Comparison of ENCODE assay signal across 15 cellular contexts in the genomic region with DNA sequence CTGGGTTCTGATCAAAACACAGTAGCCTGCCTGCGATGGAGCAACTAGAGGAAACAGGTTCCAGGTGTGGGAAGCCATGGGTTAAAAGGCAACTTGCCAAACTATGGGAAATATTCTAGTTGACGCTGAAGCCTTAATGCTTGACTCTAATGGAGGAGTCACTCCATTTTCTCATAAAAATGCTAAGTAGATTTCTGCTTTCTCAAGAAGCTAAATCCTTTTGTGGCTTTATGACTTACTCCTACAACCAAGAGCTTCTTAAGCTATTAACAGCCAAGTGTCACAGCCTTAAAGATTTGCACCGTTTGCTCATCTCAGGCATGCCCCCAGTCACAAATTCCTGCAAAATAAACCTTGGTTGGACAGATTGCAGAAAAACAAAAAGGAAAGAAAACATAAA. TPM values are rescaled to one million over a fixed set of nuclear protein-coding genes. Genes with fewer than 3 reads are reported as not detected.
DNase-seq lines count a peak whose midpoint lies in the region; ATAC-seq and TF ChIP-seq lines count a peak whose summit lies in the region.
"Had no signal": no experiment of that assay in that cellular context is flagged by ENCODE, and none has a peak within 500 bp of the region (broad histone marks: within the 10 kb centered on the region; RNA-seq: fewer than 3 reads in every experiment).

No MANE protein-coding gene starts in this region.

- DNase-seq in activated CD4-positive, alpha-beta T cell treated with anti-CD3 and anti-CD28 coated beads for 36 hours, result no peak
- no peak for DNase-seq in activated CD4-positive, alpha-beta T cell treated with anti-CD3 and anti-CD28 coated beads for 4 hours
- DNase-seq in DMS79 treated with DMSO at 0.1 percent for 48 hours (lab: John Stamatoyannopoulos, UW), result peak; percentile 82
- no peak for DNase-seq in activated CD8-positive, alpha-beta T cell treated with anti-CD3 and anti-CD28 coated beads for 36 hours
- no peak for DNase-seq in naive thymus-derived CD8-positive, alpha-beta T cell
- DNase-seq in left ventricle myocardium superior, result no peak
- DNase-seq in DMS53 (lab: John Stamatoyannopoulos, UW), result no peak
- no peak for DNase-seq in mesenchymal stem cell
- DNase-seq: caudate nucleus, mesendoderm, NCI-H146, NCI-H345, uterus had no signal

- H3K9ac ChIP-seq in mesenchymal stem cell (ENCODE audit: low read length), result no peak overlapping the region
- H3K9ac ChIP-seq: neural progenitor cell had no signal

- no peak overlapping the region for H4K8ac ChIP-seq in mesenchymal stem cell (ENCODE audit: low read length)

- H3K14ac ChIP-seq in mesenchymal stem cell (ENCODE audit: low read length in 2 of 2), result no peak overlapping the region

- H3K4me1 Mint-ChIP-seq in activated CD4-positive, alpha-beta T cell treated with anti-CD3 and anti-CD28 coated beads for 36 hours, result peaks cover 87% of the 10 kb centered on the region
- peaks cover 80% of the 10 kb centered on the region for H3K4me1 Mint-ChIP-seq in activated CD8-positive, alpha-beta T cell treated with anti-CD3 and anti-CD28 coated beads for 36 hours (ENCODE audit: low read depth)
- H3K4me1 Mint-ChIP-seq in naive thymus-derived CD8-positive, alpha-beta T cell, result peaks cover 41 to 95% (median 92%) of the 10 kb centered on the region in 4 donors

- H3K4me3 Mint-ChIP-seq in activated CD4-positive, alpha-beta T cell treated with anti-CD3 and anti-CD28 coated beads for 36 hours, result no peak overlapping the region
- H3K4me3 Mint-ChIP-seq in activated CD8-positive, alpha-beta T cell treated with anti-CD3 and anti-CD28 coated beads for 36 hours, result no peak overlapping the region
- H3K4me3 Mint-ChIP-seq in naive thymus-derived CD8-positive, alpha-beta T cell, result peak overlapping the region in 8 of 10 donors; percentile 25 to 81 (median 62)
- H3K4me3 Mint-ChIP-seq: neural progenitor cell had no signal

- POLR2A ChIA-PET in activated CD4-positive, alpha-beta T cell treated with anti-CD3 and anti-CD28 coated beads for 36 hours (lab: Charles Lee), result interaction anchor here (0.6 to 1.0 kb wide), 2 partner anchors 12 to 29 kb away, joined by 4 to 5 read pairs; no protein-coding TSS in a partner anchor
- POLR2A ChIA-PET in activated CD8-positive, alpha-beta T cell treated with anti-CD3 and anti-CD28 coated beads for 36 hours (lab: Charles Lee), result interaction anchor here (0.7 to 2.2 kb wide), 11 partner anchors 10 to 86 kb away, joined by 3 to 10 read pairs (median 4); no protein-coding TSS in a partner anchor
- POLR2A ChIA-PET in naive thymus-derived CD8-positive, alpha-beta T cell (lab: Charles Lee), result interaction anchor here (0.7 to 1.9 kb wide), 8 partner anchors 11 to 90 kb away, joined by 3 to 14 read pairs (median 5); a partner anchor contains a TSS

- H3K4me2 ChIP-seq in mesenchymal stem cell (ENCODE audit: low read length, poor library complexity, severe bottlenecking), result no peak overlapping the region
- H3K4me2 ChIP-seq: neural progenitor cell had no signal

- no peak overlapping the region for H3K4me3 ChIP-seq in mesenchymal stem cell (ENCODE audit: insufficient read depth in 1 of 2, low read depth in 1 of 2, low read length in 2 of 2)
- H3K4me3 ChIP-seq: neural progenitor cell, uterus had no signal

- H3K36me3 Mint-ChIP-seq in activated CD4-positive, alpha-beta T cell treated with anti-CD3 and anti-CD28 coated beads for 36 hours (ENCODE audit: low read depth), result peaks cover 47% of the 10 kb centered on the region
- peaks cover 57% of the 10 kb centered on the region for H3K36me3 Mint-ChIP-seq in activated CD8-positive, alpha-beta T cell treated with anti-CD3 and anti-CD28 coated beads for 36 hours (ENCODE audit: low read depth)
- H3K36me3 Mint-ChIP-seq in naive thymus-derived CD8-positive, alpha-beta T cell, result peaks cover 0 to 13% (median 3%) of the 10 kb centered on the region in 3 donors
- H3K36me3 Mint-ChIP-seq: neural progenitor cell had no signal

- intact Hi-C loops in activated CD4-positive, alpha-beta T cell treated with anti-CD3 and anti-CD28 coated beads for 36 hours (cut with DNase I, micrococcal nuclease), result loop anchor here in 1 of 2 experiments (2.0 kb wide), 1 partner anchor 15 kb away; no protein-coding TSS in a partner anchor
- intact Hi-C loops in activated CD8-positive, alpha-beta T cell treated with anti-CD3 and anti-CD28 coated beads for 36 hours (cut with micrococcal nuclease), result loop anchor here (2.0 kb wide), 1 partner anchor 19 kb away; no protein-coding TSS in a partner anchor
- intact Hi-C loops in left ventricle myocardium superior (cut with micrococcal nuclease), result no loop called here

- no peaks in the 10 kb centered on the region for H3K9me3 ChIP-seq in mesenchymal stem cell (ENCODE audit: control insufficient read depth, low read length)
- H3K9me3 ChIP-seq: uterus had no signal

- no peaks in the 10 kb centered on the region for H3K36me3 ChIP-seq in mesenchymal stem cell (ENCODE audit: control insufficient read depth in 1 of 2, insufficient read depth in 2 of 2, low read depth in 1 of 2, low read length in 2 of 2)
- H3K36me3 ChIP-seq: neural progenitor cell, uterus had no signal

- H2BK15ac ChIP-seq in mesenchymal stem cell (ENCODE audit: low read depth, poor library complexity, severe bottlenecking), result no peak overlapping the region

- no peaks in the 10 kb centered on the region for H3K27me3 Mint-ChIP-seq in activated CD4-positive, alpha-beta T cell treated with anti-CD3 and anti-CD28 coated beads for 36 hours
- H3K27me3 Mint-ChIP-seq in activated CD8-positive, alpha-beta T cell treated with anti-CD3 and anti-CD28 coated beads for 36 hours, result no peaks in the 10 kb centered on the region
- no peaks in the 10 kb centered on the region for H3K27me3 Mint-ChIP-seq in naive thymus-derived CD8-positive, alpha-beta T cell

- no peak overlapping the region for H3K4ac ChIP-seq in mesenchymal stem cell (ENCODE audit: low read depth in 1 of 2, low read length in 2 of 2)

- no peak overlapping the region for H3K27ac ChIP-seq in mesenchymal stem cell (ENCODE audit: low read length, poor library complexity, severe bottlenecking)
- H3K27ac ChIP-seq: neural progenitor cell, uterus, VCaP had no signal

- H3K27ac Mint-ChIP-seq in activated CD4-positive, alpha-beta T cell treated with anti-CD3 and anti-CD28 coated beads for 36 hours, result peak overlapping the region; percentile 80
- peak overlapping the region; percentile 83 for H3K27ac Mint-ChIP-seq in activated CD8-positive, alpha-beta T cell treated with anti-CD3 and anti-CD28 coated beads for 36 hours
- H3K27ac Mint-ChIP-seq in naive thymus-derived CD8-positive, alpha-beta T cell, result peak overlapping the region; percentile 22 to 99 (median 93)
- H3K27ac Mint-ChIP-seq: neural progenitor cell had no signal

- no peaks in the 10 kb centered on the region for H3K4me1 ChIP-seq in mesenchymal stem cell (ENCODE audit: control insufficient read depth, insufficient read depth, low read depth, low read length)
- H3K4me1 ChIP-seq: uterus had no signal

- WGBS in mesenchymal stem cell, result 95% methylated on average over 3 of the region's 3 CpGs

- peaks cover 6% of the 10 kb centered on the region for H3K79me1 ChIP-seq in mesenchymal stem cell (replicated peaks; ENCODE audit: low read length, poor library complexity, severe bottlenecking)

- no peak overlapping the region for H4K91ac ChIP-seq in mesenchymal stem cell (ENCODE audit: low read length)

- H2BK5ac ChIP-seq in mesenchymal stem cell (ENCODE audit: low read depth, low read length, poor library complexity, severe bottlenecking), result no peak overlapping the region

- no peak overlapping the region for H2AK5ac ChIP-seq in mesenchymal stem cell (ENCODE audit: low read length, severe bottlenecking)

- H2AFZ ChIP-seq in mesenchymal stem cell (ENCODE audit: low read depth, low read length), result no peak overlapping the region
- H2AFZ ChIP-seq: neural progenitor cell had no signal

- no peaks in the 10 kb centered on the region for H3K9me3 Mint-ChIP-seq in activated CD4-positive, alpha-beta T cell treated with anti-CD3 and anti-CD28 coated beads for 36 hours (ENCODE audit: low read depth)
- H3K9me3 Mint-ChIP-seq in activated CD8-positive, alpha-beta T cell treated with anti-CD3 and anti-CD28 coated beads for 36 hours, result peaks cover 9% of the 10 kb centered on the region
- no peaks in the 10 kb centered on the region for H3K9me3 Mint-ChIP-seq in naive thymus-derived CD8-positive, alpha-beta T cell

- ATAC-seq in activated CD4-positive, alpha-beta T cell treated with anti-CD3 and anti-CD28 coated beads for 36 hours, result no peak
- ATAC-seq in activated CD8-positive, alpha-beta T cell treated with anti-CD3 and anti-CD28 coated beads for 36 hours, result no peak
- no peak for ATAC-seq in naive thymus-derived CD8-positive, alpha-beta T cell
- no peak for ATAC-seq in left ventricle myocardium superior

- TF ChIP-seq CTCF in activated CD8-positive, alpha-beta T cell treated with anti-CD3 and anti-CD28 coated beads for 36 hours (IDR thresholded peaks at IDR 0.05), result no peak

- H2BK120ac ChIP-seq in mesenchymal stem cell (ENCODE audit: low read depth, low read length), result no peak overlapping the region

- no peak overlapping the region for H3K23ac ChIP-seq in mesenchymal stem cell (ENCODE audit: low read length in 2 of 2)

- no peak overlapping the region for H3K18ac ChIP-seq in mesenchymal stem cell (ENCODE audit: low read depth in 1 of 2, low read length in 2 of 2)

- CTCF ChIA-PET in activated CD4-positive, alpha-beta T cell treated with anti-CD3 and anti-CD28 coated beads for 36 hours (lab: Charles Lee), result interaction anchor here (0.6 to 1.8 kb wide), 12 partner anchors 9 to 172 kb away, joined by 3 to 7 read pairs (median 3); no protein-coding TSS in a partner anchor
- CTCF ChIA-PET in activated CD8-positive, alpha-beta T cell treated with anti-CD3 and anti-CD28 coated beads for 36 hours (lab: Charles Lee), result interaction anchor here (1.0 to 1.8 kb wide), 9 partner anchors 9 to 172 kb away, joined by 3 to 7 read pairs (median 3); no protein-coding TSS in a partner anchor

- H3K27me3 ChIP-seq in mesenchymal stem cell (ENCODE audit: control insufficient read depth in 1 of 2, insufficient read depth in 1 of 2, low read length in 2 of 2), result no peaks in the 10 kb centered on the region
- H3K27me3 ChIP-seq: neural progenitor cell, uterus had no signal

- H2BK12ac ChIP-seq in mesenchymal stem cell (ENCODE audit: low read length in 2 of 2), result no peak overlapping the region

RNA-seq across cellular contexts. Expression of a gene that starts 25.2 kb away (rescaled TPM):
- 100 to 1,000 TPM; 122 to 181 TPM for total RNA-seq in activated CD4-positive, alpha-beta T cell treated with anti-CD3 and anti-CD28 coated beads for 36 hours
- total RNA-seq in activated CD8-positive, alpha-beta T cell treated with anti-CD3 and anti-CD28 coated beads for 36 hours, result 100 to 1,000 TPM; 131 to 132 TPM
- total RNA-seq in naive thymus-derived CD8-positive, alpha-beta T cell, result 100 to 1,000 TPM; 269 to 279 TPM
- polyA plus RNA-seq in naive thymus-derived CD8-positive, alpha-beta T cell, result 10 to 100 TPM; 85.8 to 96.1 (median 94.2) TPM
- total RNA-seq in left ventricle myocardium superior, result 6.9 TPM
- polyA plus RNA-seq in mesenchymal stem cell (2013, experiment 1 of 2), result 2.4 TPM
- 2.8 TPM for polyA plus RNA-seq in mesenchymal stem cell (2013, experiment 2 of 2)

Comparison
In these comparisons a context has a peak if more than half of its experiments do, and no peak if none do; other contexts are left out.
1. H3K4me3 Mint-ChIP-seq: peak in naive thymus-derived CD8-positive, alpha-beta T cell (8 of 10); none in activated CD4-positive, alpha-beta T cell treated with anti-CD3 and anti-CD28 coated beads for 36 hours (single experiment) and activated CD8-positive, alpha-beta T cell treated with anti-CD3 and anti-CD28 coated beads for 36 hours (single experiment).
2. RNA of a gene that starts 25.2 kb away (total RNA-seq): 269 to 279 TPM in naive thymus-derived CD8-positive, alpha-beta T cell, 122 to 181 TPM in activated CD4-positive, alpha-beta T cell treated with anti-CD3 and anti-CD28 coated beads for 36 hours and 131 to 132 TPM in activated CD8-positive, alpha-beta T cell treated with anti-CD3 and anti-CD28 coated beads for 36 hours; 6.9 TPM in left ventricle myocardium superior (single experiment); every median in the first group is over 10 times any median in the second.
3. Peak in every context shown above with its lines, with median percentiles within 50 percentile points of each other: H3K27ac Mint-ChIP-seq.